In the genomic region with DNA sequence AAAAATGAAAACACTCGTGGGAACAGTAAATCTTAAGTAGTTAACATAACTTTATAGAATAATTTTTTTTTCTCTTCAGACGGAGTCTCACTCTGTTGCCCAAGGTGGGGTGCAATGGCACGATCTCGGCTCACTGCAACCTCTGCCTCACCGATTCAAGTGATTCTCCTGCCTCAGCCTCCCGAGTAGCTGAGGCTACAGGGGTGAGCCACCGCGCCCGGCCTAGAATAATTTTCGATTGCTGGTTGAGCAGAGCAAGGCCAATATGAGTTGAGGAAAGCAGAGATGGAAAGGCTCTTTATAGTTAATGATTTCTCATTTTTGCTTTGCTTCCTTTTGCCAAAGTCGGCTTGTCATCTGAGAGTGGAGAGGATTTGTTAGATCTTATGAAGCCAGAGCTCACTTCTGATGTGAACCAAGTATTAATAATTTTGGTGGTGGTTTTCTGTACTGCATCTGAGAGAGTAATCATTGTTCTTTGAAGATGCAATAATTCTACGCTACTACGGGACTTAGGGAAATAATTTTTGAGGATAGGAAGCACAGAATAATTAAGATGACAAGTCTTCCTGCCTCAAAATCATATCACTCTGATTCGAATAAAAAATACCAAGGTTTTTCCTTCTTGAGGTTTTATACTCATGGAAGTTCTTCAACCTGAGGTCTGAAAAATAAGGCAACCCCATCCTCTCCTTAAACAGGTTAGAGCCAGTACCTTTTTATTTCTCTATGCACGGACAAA, we compare ENCODE assay signal across 8 cellular contexts. TPM values are rescaled to one million over a fixed set of nuclear protein-coding genes. Genes with fewer than 3 reads are reported as not detected.
DNase-seq lines count a peak whose midpoint lies in the region; ATAC-seq and TF ChIP-seq lines count a peak whose summit lies in the region.

No MANE protein-coding gene starts in this region.

- no peak for TF ChIP-seq POLR2A in body of pancreas (IDR thresholded peaks at IDR 0.05)

- CTCF ChIA-PET in AG04449 (lab: Yijun Ruan, JAX) = interaction anchor here (0.8 to 1.4 kb wide), 6 partner anchors 9 to 407 kb away, joined by 3 to 6 read pairs (median 4); no protein-coding TSS in a partner anchor

- H3K27me3 ChIP-seq in body of pancreas (no peaks in the 10 kb centered on the region), mononuclear cell (ENCODE audit: insufficient read depth, low read length) (no peaks in the 10 kb centered on the region)

- H3K9me3 ChIP-seq in body of pancreas = no peaks in the 10 kb centered on the region
- no peaks in the 10 kb centered on the region for H3K9me3 ChIP-seq in mononuclear cell (ENCODE audit: low read depth, low read length)

- TF ChIP-seq CTCF in AG04449 (IDR thresholded peaks at IDR 0.05; ENCODE audit: insufficient read depth, low read length, missing control alignments) (no peak), HFF-Myc (IDR thresholded peaks at IDR 0.05; ENCODE audit: low read depth, low read length, missing control alignments) (no peak), body of pancreas (IDR thresholded peaks at IDR 0.05) (peak in 4 of 7 experiments; percentile 20 to 30 (median 24))

- no peaks in the 10 kb centered on the region for H3K36me3 ChIP-seq in body of pancreas (replicated peaks in 1 of 2; ENCODE audit: insufficient read depth in 1 of 2, low read depth in 2 of 2)

- DNase-seq in AG04449 (ENCODE audit: low read depth, low spot score) (no peak), HFF-Myc (ENCODE audit: extremely low read depth, low read depth) (no peak), body of pancreas (no peak), NCI-H82 (lab: John Stamatoyannopoulos, UW) (no peak), midbrain (lab: John Stamatoyannopoulos, UW) (no peak), NCI-H774 (lab: John Stamatoyannopoulos, UW) (no peak)

- peak overlapping the region; percentile 91 for H3K4me3 ChIP-seq in AG04449 (ENCODE audit: low read depth, low read length)
- peak overlapping the region; percentile 85 for H3K4me3 ChIP-seq in HFF-Myc (replicated peaks; ENCODE audit: low read depth, low read length)
- H3K4me3 ChIP-seq in body of pancreas = peak overlapping the region in 1 of 2 donors; percentile 93
- peak overlapping the region; percentile 98 for H3K4me3 ChIP-seq in mononuclear cell (ENCODE audit: low read length)

- POLR2A ChIA-PET in AG04449 (lab: Yijun Ruan, JAX) = interaction anchor here (0.7 to 2.1 kb wide), 3 partner anchors 9 to 374 kb away, joined by 3 to 9 read pairs (median 4); a partner anchor contains a TSS

- ATAC-seq in body of pancreas (no peak), HG02981 (IDR thresholded peaks at IDR 0.05; ENCODE audit: unreplicated experiment) (no peak)

- intact Hi-C loops in body of pancreas (cut with DNase I) = no loop called here

- peak overlapping the region in 2 of 4 donors; percentile 89 to 93 for H3K27ac ChIP-seq in body of pancreas

- peaks cover 34% of the 10 kb centered on the region for H3K4me1 ChIP-seq in body of pancreas
- peaks cover 32% of the 10 kb centered on the region for H3K4me1 ChIP-seq in mononuclear cell (ENCODE audit: insufficient read depth, low read length)

- 59 to 62% methylated on average over 15 of the region's 15 CpGs for WGBS in body of pancreas, 2 donors

RNA-seq across cellular contexts. Expression of a gene that starts 1.5 kb away (rescaled TPM):
- 10 to 100 TPM; 40.5 to 50.1 TPM for total RNA-seq in body of pancreas
- total RNA-seq in mononuclear cell = 87.3 TPM

Comparison
In these comparisons a context has a peak if more than half of its experiments do, and no peak if none do; other contexts are left out.
1. CTCF ChIP-seq: peak in body of pancreas (4 of 7); none in AG04449 (single experiment) and HFF-Myc (single experiment).